ENCODE assay signal across 22 cellular contexts in genomic region chr1:145887631-145888030, GRCh38. TPM values are rescaled to one million over a fixed set of nuclear protein-coding genes. Genes with fewer than 3 reads are reported as not detected.
DNase-seq lines count a peak whose midpoint lies in the region; ATAC-seq and TF ChIP-seq lines count a peak whose summit lies in the region.
"Had no signal": no experiment of that assay in that cellular context is flagged by ENCODE, and none has a peak within 500 bp of the region (broad histone marks: within the 10 kb centered on the region; RNA-seq: fewer than 3 reads in every experiment).

No MANE protein-coding gene starts in this region.

- H3K9me3 ChIP-seq in stomach: no peaks in the 10 kb centered on the region
- H3K9me3 ChIP-seq: HAP-1, heart left ventricle, vagina had no signal

- peaks cover 43 to 60% (median 50%) of the 10 kb centered on the region in 4 donors for H3K4me1 ChIP-seq in stomach

- H3K27ac ChIP-seq in RWPE1 (peak overlapping the region; percentile 12; the same call in 1 of the 2 replicates), stomach (peak overlapping the region in 4 of 5 donors; percentile 56 to 62 (median 60))
- H3K27ac ChIP-seq: vagina had no signal

- POLR2A ChIA-PET in RWPE1 (lab: Yijun Ruan, JAX; ENCODE audit: low non-redundant PET): no interaction called here

- no peak for ATAC-seq in GM19463 (IDR thresholded peaks at IDR 0.05; ENCODE audit: unreplicated experiment)
- ATAC-seq: heart left ventricle; naive thymus-derived CD4-positive, alpha-beta T cell had no signal

- H3K36me3 Mint-ChIP-seq in activated naive CD4-positive, alpha-beta T cell treated with anti-CD3 and anti-CD28 coated beads, Interleukin-2, amount 50 U/mL, for 24 hours: no peaks in the 10 kb centered on the region
- H3K36me3 Mint-ChIP-seq: naive thymus-derived CD4-positive, alpha-beta T cell had no signal

- H3K9me3 Mint-ChIP-seq in activated naive CD4-positive, alpha-beta T cell treated with anti-CD3 and anti-CD28 coated beads, Interleukin-2, amount 50 U/mL, for 24 hours: no peaks in the 10 kb centered on the region
- H3K9me3 Mint-ChIP-seq: naive thymus-derived CD4-positive, alpha-beta T cell had no signal

- TF ChIP-seq EP300 in stomach (IDR thresholded peaks at IDR 0.05): no peak

- peaks cover 13% of the 10 kb centered on the region for H3K27me3 Mint-ChIP-seq in activated naive CD4-positive, alpha-beta T cell treated with anti-CD3 and anti-CD28 coated beads, Interleukin-2, amount 50 U/mL, for 24 hours

- no peak for DNase-seq in activated naive CD4-positive, alpha-beta T cell treated with anti-CD3 and anti-CD28 coated beads, Interleukin-2, amount 50 U/mL, for 16 hours
- no peak for DNase-seq in RWPE1 (ENCODE audit: low spot score)
- peak; percentile 27 for DNase-seq in iris pigment epithelial cell (ENCODE audit: low read depth)
- no peak for DNase-seq in stomach
- DNase-seq in NCI-H774 (lab: John Stamatoyannopoulos, UW): no peak
- no peak for DNase-seq in activated CD8-positive, alpha-beta memory T cell treated with anti-CD3 and anti-CD28 coated beads for 24 hours
- DNase-seq: activated CD4-positive, alpha-beta T cell treated with anti-CD3 and anti-CD28 coated beads, Interleukin-2, amount 50 U/mL, for 4 hours; activated T-cell treated with anti-CD3 and anti-CD28 coated beads for 4 hours; aorta; DMS 273 treated with DMSO at 0.1 percent for 48 hours; GF-D8; heart left ventricle; naive thymus-derived CD4-positive, alpha-beta T cell; NCI-H187 treated with DMSO at 0.1 percent for 48 hours; SHP77; stimulated activated CD4-positive, alpha-beta T cell treated with anti-CD3 and anti-CD28 coated beads, Interleukin-4, amount 100 ng/mL, for 4 hours had no signal

- CTCF ChIA-PET in RWPE1 (lab: Yijun Ruan, JAX): interaction anchor here (0.6 kb wide), 1 partner anchor 15 kb away, joined by 3 read pairs; no protein-coding TSS in a partner anchor

- peak overlapping the region; percentile 15 for H3K4me3 Mint-ChIP-seq in activated naive CD4-positive, alpha-beta T cell treated with anti-CD3 and anti-CD28 coated beads, Interleukin-2, amount 50 U/mL, for 24 hours

- peaks cover 13% of the 10 kb centered on the region for H3K4me1 Mint-ChIP-seq in activated naive CD4-positive, alpha-beta T cell treated with anti-CD3 and anti-CD28 coated beads, Interleukin-2, amount 50 U/mL, for 24 hours

- 29 to 51% (median 36%) methylated on average over 5 of the region's 5 CpGs for WGBS in stomach, 5 donors

- H3K27ac Mint-ChIP-seq in activated naive CD4-positive, alpha-beta T cell treated with anti-CD3 and anti-CD28 coated beads, Interleukin-2, amount 50 U/mL, for 24 hours: no peak overlapping the region

- H3K27me3 ChIP-seq in stomach: no peaks in the 10 kb centered on the region
- H3K27me3 ChIP-seq: vagina had no signal

- TF ChIP-seq CTCF in RWPE1 (conservative IDR thresholded peaks at IDR 0.05; ENCODE audit: low read depth) (no peak), stomach (IDR thresholded peaks at IDR 0.05) (no peak)

- H3K4me3 ChIP-seq in stomach: no peak overlapping the region
- H3K4me3 ChIP-seq: HAP-1, heart left ventricle, lung, vagina had no signal

- no peaks in the 10 kb centered on the region for H3K36me3 ChIP-seq in stomach
- H3K36me3 ChIP-seq: HAP-1, heart left ventricle, vagina had no signal

- intact Hi-C loops in stomach (cut with DNase I; ENCODE audit: low total_unique reads): no loop called here

- TF ChIP-seq POLR2A in stomach (IDR thresholded peaks at IDR 0.05): no peak

RNA-seq across cellular contexts. Expression of gene ANKRD35, which starts 2.0 kb away (rescaled TPM):
- 1 to 10 TPM in 2 of 5 donors, under 1 TPM in 1, not detected in 2; 0.58 to 1.7 (median 1.2) TPM for total RNA-seq in stomach
- polyA plus RNA-seq in stomach: 1 to 10 TPM; 5.4 to 10.0 (median 5.8) TPM
- total RNA-seq: A172 had no signal

RNA-seq across cellular contexts. Expression of gene ITGA10, which starts 22.2 kb away (rescaled TPM):
- 1 to 10 TPM in 4 of 5 donors, under 1 TPM in 1; 0.58 to 9.0 (median 5.5) TPM for total RNA-seq in stomach
- 1 to 10 TPM in 2 of 3 donors, under 1 TPM in 1; 0.37 to 2.7 (median 1.7) TPM for polyA plus RNA-seq in stomach

RNA-seq across cellular contexts. Expression of gene PIAS3, which starts 28.8 kb away (rescaled TPM):
- 10 to 100 TPM in 4 of 5 donors, 1 to 10 TPM in 1; 4.1 to 65.9 (median 29.0) TPM for total RNA-seq in stomach
- 10 to 100 TPM; 11.8 to 28.9 (median 19.2) TPM for polyA plus RNA-seq in stomach

RNA-seq across cellular contexts. Expression of gene PEX11B, which starts 30.9 kb away (rescaled TPM):
- 10 to 100 TPM; 15.6 to 42.3 (median 25.2) TPM for total RNA-seq in stomach
- polyA plus RNA-seq in stomach: 10 to 100 TPM; 23.0 to 46.6 (median 38.4) TPM

RNA-seq across cellular contexts. Expression of gene RBM8A, which starts 39.7 kb away (rescaled TPM):
- 10 to 100 TPM in 4 of 5 donors, 1 to 10 TPM in 1; 9.3 to 81.3 (median 44.6) TPM for total RNA-seq in stomach
- 100 to 1,000 TPM in 2 of 3 donors, 10 to 100 TPM in 1; 79.3 to 113 (median 101) TPM for polyA plus RNA-seq in stomach
